1 cellular context compared by ENCODE assay signal in genomic region chr12:15693233-15693911, GRCh38.
TF ChIP-seq lines count a peak whose summit lies in the region.

No MANE protein-coding gene starts in this region.

TF ChIP-seq in WTC11, 78 proteins besides CTCF, POLR2A, EP300 and RAD21 (continued from another document):
- TF ChIP-seq FOXK1 (CRISPR knock-in tag; IDR thresholded peaks at IDR 0.05) (no peak), STAT6 (CRISPR knock-in tag; conservative IDR thresholded peaks at IDR 0.05; ENCODE audit: low read depth) (no peak), ZNF396 (CRISPR knock-in tag; IDR thresholded peaks at IDR 0.05; ENCODE audit: borderline replicate concordance) (no peak)
TF ChIP-seq in WTC11: peak in this region for 0.
